ENCODE assay signal across 8 cellular contexts in genomic region chr16:27235055-27235937, GRCh38. TPM values are rescaled to one million over a fixed set of nuclear protein-coding genes. Genes with fewer than 3 reads are reported as not detected.
DNase-seq lines count a peak whose midpoint lies in the region; ATAC-seq lines count a peak whose summit lies in the region.

No MANE protein-coding gene starts in this region.

- intact Hi-C loops in activated CD4-positive, alpha-beta T cell treated with anti-CD3 and anti-CD28 coated beads for 36 hours (cut with DNase I, micrococcal nuclease), result loop anchor here (1.0 to 10.0 kb wide), 10 partner anchors 32 to 950 kb away; partner anchors contain the start of genes IL21R (in 1 of the 2), KDM8 (in 1 of the 2) and NSMCE1 (in 1 of the 2)

- H3K4me3 Mint-ChIP-seq in activated CD4-positive, alpha-beta T cell treated with anti-CD3 and anti-CD28 coated beads for 36 hours, result peak overlapping the region; percentile 65

- peak; percentile 15 to 20 for DNase-seq in NCI-H2081 (lab: John Stamatoyannopoulos, UW)
- DNase-seq in NCI-H2081 treated with DMSO at 0.1 percent for 48 hours (lab: John Stamatoyannopoulos, UW), result no peak
- DNase-seq in NCI-H460 (ENCODE audit: extremely low read depth, low read depth), result peak; percentile 60
- peak; percentile 90 for DNase-seq in activated CD4-positive, alpha-beta T cell treated with anti-CD3 and anti-CD28 coated beads for 36 hours
- peak; percentile 38 to 85 for DNase-seq in cerebellar nuclear complex (lab: John Stamatoyannopoulos, UW)
- peak; percentile 87 for DNase-seq in stimulated activated CD4-positive, alpha-beta T cell treated with anti-CD3 and anti-CD28 coated beads, Interleukin-1b, Interleukin-23, amount 100 ng/mL, for 48 hours

- peak overlapping the region; percentile 100 for H3K27ac Mint-ChIP-seq in activated CD4-positive, alpha-beta T cell treated with anti-CD3 and anti-CD28 coated beads for 36 hours

- peaks cover 99% of the 10 kb centered on the region for H3K4me1 Mint-ChIP-seq in activated CD4-positive, alpha-beta T cell treated with anti-CD3 and anti-CD28 coated beads for 36 hours

- CTCF ChIA-PET in activated CD4-positive, alpha-beta T cell treated with anti-CD3 and anti-CD28 coated beads for 36 hours (lab: Charles Lee), result interaction anchor here (0.6 to 7.5 kb wide), 51 partner anchors 9 to 227 kb away, joined by 3 to 80 read pairs (median 4); partner anchors contain the start of genes IL21R, KDM8 and NSMCE1

- no peaks in the 10 kb centered on the region for H3K9me3 Mint-ChIP-seq in activated CD4-positive, alpha-beta T cell treated with anti-CD3 and anti-CD28 coated beads for 36 hours (ENCODE audit: low read depth)

- ATAC-seq in activated CD4-positive, alpha-beta T cell treated with anti-CD3 and anti-CD28 coated beads for 36 hours, result peak; percentile 44
- ATAC-seq in HG02981 (IDR thresholded peaks at IDR 0.05; ENCODE audit: unreplicated experiment), result no peak

- peak overlapping the region; percentile 59 for H3K27ac ChIP-seq in layer of hippocampus (ENCODE audit: low read depth, low read length)

- no peaks in the 10 kb centered on the region for H3K27me3 Mint-ChIP-seq in activated CD4-positive, alpha-beta T cell treated with anti-CD3 and anti-CD28 coated beads for 36 hours

- peaks cover 70% of the 10 kb centered on the region for H3K36me3 Mint-ChIP-seq in activated CD4-positive, alpha-beta T cell treated with anti-CD3 and anti-CD28 coated beads for 36 hours (ENCODE audit: low read depth)

- POLR2A ChIA-PET in activated CD4-positive, alpha-beta T cell treated with anti-CD3 and anti-CD28 coated beads for 36 hours (lab: Charles Lee), result interaction anchor here (0.6 to 5.2 kb wide), 16 partner anchors 10 to 169 kb away, joined by 3 to 111 read pairs (median 6); partner anchors contain the start of gene KDM8

- H3K27me3 ChIP-seq in layer of hippocampus (ENCODE audit: control insufficient read depth, insufficient read depth, low read length), result no peaks in the 10 kb centered on the region

RNA-seq across cellular contexts. Expression of gene KDM8, which starts 32.0 kb away (rescaled TPM):
- 1.2 and 2.3 TPM in 2 replicates for total RNA-seq in NCI-H460 (2014; rRNA removed; shearing (Covaris generic))
- polyA plus RNA-seq in NCI-H460 (2014; cell fraction: nucleus; rRNA removed), result 2.9 and 11.4 TPM in 2 replicates
- total RNA-seq in activated CD4-positive, alpha-beta T cell treated with anti-CD3 and anti-CD28 coated beads for 36 hours, result 10 to 100 TPM in 1 of 2 experiments, 1 to 10 TPM in 1; 9.8 to 10.4 TPM

RNA-seq across cellular contexts. Expression of gene NSMCE1, which starts 33.3 kb away (rescaled TPM):
- 72.8 and 84.1 TPM in 2 replicates for total RNA-seq in NCI-H460 (2014; rRNA removed; shearing (Covaris generic))
- 56.8 and 64.1 TPM in 2 replicates for polyA plus RNA-seq in NCI-H460 (2014; cell fraction: nucleus; rRNA removed)
- total RNA-seq in activated CD4-positive, alpha-beta T cell treated with anti-CD3 and anti-CD28 coated beads for 36 hours, result 100 to 1,000 TPM; 110 to 127 TPM
